In the genomic region with DNA sequence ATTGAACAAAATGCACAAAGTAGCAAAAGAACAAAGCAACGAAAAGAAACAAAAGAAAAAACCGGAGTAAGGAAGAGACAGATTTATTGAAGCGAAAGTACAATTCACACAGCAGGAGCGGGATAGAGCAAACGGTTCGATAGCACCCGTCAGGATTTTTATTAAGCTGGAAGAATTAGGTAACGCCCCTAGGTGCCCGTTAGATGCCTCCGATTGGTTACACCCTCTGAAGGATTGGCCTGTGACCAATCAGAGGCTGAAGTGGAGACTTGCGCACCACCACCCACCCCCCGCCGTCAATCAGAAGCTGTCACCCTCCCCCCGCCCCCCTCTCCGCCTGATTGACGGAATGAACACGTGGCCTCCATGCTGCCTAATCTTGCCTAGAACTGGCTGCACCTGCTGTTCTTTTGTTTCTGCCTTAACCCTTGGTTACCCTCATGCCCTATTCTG, we compare ENCODE assay signal across 10 cellular contexts. TPM values are rescaled to one million over a fixed set of nuclear protein-coding genes. Genes with fewer than 3 reads are reported as not detected.
DNase-seq lines count a peak whose midpoint lies in the region; ATAC-seq and TF ChIP-seq lines count a peak whose summit lies in the region.
"Had no signal": no experiment of that assay in that cellular context is flagged by ENCODE, and none has a peak within 500 bp of the region (broad histone marks: within the 10 kb centered on the region; RNA-seq: fewer than 3 reads in every experiment).

No MANE protein-coding gene starts in this region.

- no peak for DNase-seq in activated T-cell treated with anti-CD3 and anti-CD28 coated beads, Interleukin-2, amount 50 U/mL, for 24 hours
- DNase-seq in activated T-cell treated with anti-CD3 and anti-CD28 coated beads, Interleukin-2, amount 50 U/mL, for 48 hours: no peak
- DNase-seq in NCI-H2171 treated with DMSO at 0.1 percent for 48 hours (lab: John Stamatoyannopoulos, UW) (peak; percentile 94), chondrocyte (ENCODE audit: low spot score) (no peak), putamen (ENCODE audit: low spot score) (peak; percentile 83), HUDEP-2 (lab: John Stamatoyannopoulos, UW; ENCODE audit: unreplicated experiment in 76 of 76) (no peak), DMS79 treated with DMSO at 0.1 percent for 48 hours (lab: John Stamatoyannopoulos, UW) (no peak)
- DNase-seq: activated gamma-delta T cell treated with Interleukin-2 at 50 U/mL for 16 hours, PC-9 had no signal

- peaks cover 31% of the 10 kb centered on the region for H3K4me1 Mint-ChIP-seq in activated T-cell treated with anti-CD3 and anti-CD28 coated beads, Interleukin-2, amount 50 U/mL, for 24 hours (ENCODE audit: low read depth)
- peaks cover 20% of the 10 kb centered on the region for H3K4me1 Mint-ChIP-seq in chondrocyte (ENCODE audit: low read depth)

- peak overlapping the region; percentile 53 for H3K4me3 Mint-ChIP-seq in activated T-cell treated with anti-CD3 and anti-CD28 coated beads, Interleukin-2, amount 50 U/mL, for 24 hours
- peak overlapping the region; percentile 63 for H3K4me3 Mint-ChIP-seq in chondrocyte (ENCODE audit: unreplicated experiment)

- no peak for TF ChIP-seq CTCF in chondrocyte (IDR thresholded peaks at IDR 0.05)

- H3K27ac Mint-ChIP-seq in activated T-cell treated with anti-CD3 and anti-CD28 coated beads, Interleukin-2, amount 50 U/mL, for 24 hours: no peak overlapping the region
- no peak overlapping the region for H3K27ac Mint-ChIP-seq in chondrocyte (ENCODE audit: unreplicated experiment)

- peaks cover 39% of the 10 kb centered on the region for H3K36me3 Mint-ChIP-seq in activated T-cell treated with anti-CD3 and anti-CD28 coated beads, Interleukin-2, amount 50 U/mL, for 24 hours (ENCODE audit: low read depth)
- H3K36me3 Mint-ChIP-seq in chondrocyte (ENCODE audit: low read depth): peaks cover 4% of the 10 kb centered on the region

- peaks cover 2% of the 10 kb centered on the region for H3K9me3 Mint-ChIP-seq in activated T-cell treated with anti-CD3 and anti-CD28 coated beads, Interleukin-2, amount 50 U/mL, for 24 hours
- peaks cover 2% of the 10 kb centered on the region for H3K9me3 Mint-ChIP-seq in chondrocyte (ENCODE audit: low read depth)

- ATAC-seq in HG03280 (IDR thresholded peaks at IDR 0.05; ENCODE audit: unreplicated experiment): no peak

- no peaks in the 10 kb centered on the region for H3K27me3 Mint-ChIP-seq in activated T-cell treated with anti-CD3 and anti-CD28 coated beads, Interleukin-2, amount 50 U/mL, for 24 hours
- H3K27me3 Mint-ChIP-seq in chondrocyte (ENCODE audit: low read depth): no peaks in the 10 kb centered on the region

RNA-seq across cellular contexts. Expression of a gene that starts 16.8 kb away (rescaled TPM):
- not detected in 3 replicates for total RNA-seq in chondrocyte
- total RNA-seq: PC-9 had no signal

Comparison
In these comparisons a context has a peak if more than half of its experiments do, and no peak if none do; other contexts are left out.
1. DNase-seq: peak in NCI-H2171 treated with DMSO at 0.1 percent for 48 hours (single experiment) and putamen (single experiment); none in activated T-cell treated with anti-CD3 and anti-CD28 coated beads, Interleukin-2, amount 50 U/mL, for 24 hours (single experiment), activated T-cell treated with anti-CD3 and anti-CD28 coated beads, Interleukin-2, amount 50 U/mL, for 48 hours (0 of 2), chondrocyte (single experiment), HUDEP-2 (0 of 76) and DMS79 treated with DMSO at 0.1 percent for 48 hours (single experiment).